26 cellular contexts compared by ENCODE assay signal in genomic region chr3:47013231-47013630, GRCh38. TPM values are rescaled to one million over a fixed set of nuclear protein-coding genes. Genes with fewer than 3 reads are reported as not detected.
DNase-seq lines count a peak whose midpoint lies in the region; ATAC-seq and TF ChIP-seq lines count a peak whose summit lies in the region.
"Had no signal": no experiment of that assay in that cellular context is flagged by ENCODE, and none has a peak within 500 bp of the region (broad histone marks: within the 10 kb centered on the region; RNA-seq: fewer than 3 reads in every experiment).

No MANE protein-coding gene starts in this region.

- H3K4me3 Mint-ChIP-seq in CD4-positive, alpha-beta T cell = no peak overlapping the region
- no peak overlapping the region for H3K4me3 Mint-ChIP-seq in endodermal cell
- H3K4me3 Mint-ChIP-seq: activated naive CD8-positive, alpha-beta T cell treated with anti-CD3 and anti-CD28 coated beads, Interleukin-2, amount 10 ng/mL, durations not matched to agents 7 days and 5 days; CD14-positive monocyte had no signal

- H3K9ac ChIP-seq in DND-41 (ENCODE audit: low read depth, low read length) = no peak overlapping the region
- no peak overlapping the region for H3K9ac ChIP-seq in endodermal cell (ENCODE audit: extremely low read depth, low read length, poor library complexity, severe bottlenecking)

- no peak overlapping the region for H3K4me2 ChIP-seq in DND-41 (ENCODE audit: insufficient read depth, low read length)

- DNase-seq in CD4-positive, alpha-beta T cell = no peak
- DNase-seq in DND-41 (no peak), endodermal cell (peak; percentile 47), spleen (peak; percentile 36), H4 (ENCODE audit: low spot score) (no peak), epidermal melanocyte (ENCODE audit: insufficient read length, low spot score) (no peak)
- DNase-seq: activated CD4-positive, alpha-beta T cell treated with anti-CD3 and anti-CD28 coated beads for 48 hours; effector CD4-positive, alpha-beta T cell; erythroblast; left ventricle myocardium superior; mesendoderm; NCI-H1436 treated with DMSO at 0.1 percent for 48 hours; NCI-H748 treated with DMSO at 0.1 percent for 48 hours; SHP77 treated with DMSO at 0.1 percent for 48 hours; SW 1271; T1000; upper lobe of left lung had no signal

- POLR2A ChIA-PET in CD4-positive, alpha-beta T cell (lab: Charles Lee) = no interaction called here

- H3K36me3 ChIP-seq in DND-41 (ENCODE audit: insufficient read depth, low read length) (peaks cover 53% of the 10 kb centered on the region), endodermal cell (ENCODE audit: control insufficient read depth, insufficient read depth, low read length) (peaks cover 40% of the 10 kb centered on the region), spleen (peaks cover 0 to 89% (median 20%) of the 10 kb centered on the region in 6 donors)
- H3K36me3 ChIP-seq: colonic mucosa, prostate gland, right lobe of liver had no signal

- intact Hi-C loops in CD4-positive, alpha-beta T cell (cut with DNase I, micrococcal nuclease) = loop anchor here in 1 of 2 experiments (5.0 kb wide), 2 partner anchors 46 to 309 kb away; no protein-coding TSS in a partner anchor
- intact Hi-C loops in spleen (cut with DNase I; ENCODE audit: low total_unique reads) = no loop called here

- H3K9me3 ChIP-seq in CD4-positive, alpha-beta T cell (ENCODE audit: control insufficient read depth, low read length) = no peaks in the 10 kb centered on the region
- no peaks in the 10 kb centered on the region for H3K9me3 ChIP-seq in DND-41 (ENCODE audit: insufficient read depth, low read length, severe bottlenecking)
- no peaks in the 10 kb centered on the region for H3K9me3 ChIP-seq in endodermal cell (ENCODE audit: control insufficient read depth, low read length)
- no peaks in the 10 kb centered on the region for H3K9me3 ChIP-seq in spleen
- H3K9me3 ChIP-seq: ascending aorta, colonic mucosa, Peyer's patch, prostate gland, right lobe of liver, upper lobe of left lung had no signal

- H4K20me1 ChIP-seq in DND-41 (ENCODE audit: insufficient read depth, low read length) = no peaks in the 10 kb centered on the region

- no peak for TF ChIP-seq POLR2A in spleen (IDR thresholded peaks at IDR 0.05)

- no peak overlapping the region for H3K4me3 ChIP-seq in DND-41 (ENCODE audit: low read depth in 1 of 2, low read length in 2 of 2)
- H3K4me3 ChIP-seq in endodermal cell (ENCODE audit: low read length) = no peak overlapping the region
- H3K4me3 ChIP-seq in spleen = no peak overlapping the region
- H3K4me3 ChIP-seq: ascending aorta, colonic mucosa, Peyer's patch, prostate gland, right lobe of liver, upper lobe of left lung had no signal

- no peaks in the 10 kb centered on the region for H3K27me3 ChIP-seq in CD4-positive, alpha-beta T cell (ENCODE audit: control insufficient read depth, insufficient read depth, low read length)
- H3K27me3 ChIP-seq in DND-41 (ENCODE audit: insufficient read depth, low read length, poor library complexity) (no peaks in the 10 kb centered on the region), endodermal cell (ENCODE audit: control insufficient read depth, insufficient read depth, low read length, poor library complexity, severe bottlenecking) (no peaks in the 10 kb centered on the region), spleen (replicated peaks in 1 of 7) (no peaks in the 10 kb centered on the region)
- H3K27me3 ChIP-seq: ascending aorta, colonic mucosa, Peyer's patch, right lobe of liver, upper lobe of left lung had no signal

- H3K27ac ChIP-seq in CD4-positive, alpha-beta T cell (ENCODE audit: low read depth, low read length) = no peak overlapping the region
- H3K27ac ChIP-seq in DND-41 (ENCODE audit: low read length) (peak overlapping the region; percentile 70), endodermal cell (ENCODE audit: low read depth, low read length) (no peak overlapping the region), spleen (peak overlapping the region in 1 of 8 donors; percentile 9)
- H3K27ac ChIP-seq: ascending aorta, colonic mucosa, Peyer's patch, prostate gland, right lobe of liver, upper lobe of left lung, WERI-Rb-1 had no signal

- ATAC-seq in CD4-positive, alpha-beta T cell (ENCODE audit: poor library complexity) = no peak
- no peak for ATAC-seq in DND-41 (ENCODE audit: insufficient read depth, low read depth)
- no peak for ATAC-seq in HG03521 (IDR thresholded peaks at IDR 0.05; ENCODE audit: unreplicated experiment)
- ATAC-seq: left ventricle myocardium superior, right lobe of liver had no signal

- H2AFZ ChIP-seq in DND-41 (ENCODE audit: low read depth, low read length) = no peak overlapping the region

- 91% methylated on average over 3 of the region's 3 CpGs; no CpG with 5 or more reads in 1 of the 2 experiments for WGBS in endodermal cell (ENCODE audit: insufficient coverage in 1 of 2, insufficient read length in 1 of 2), 2 experiments
- WGBS in spleen, 5 donors = 77 to 89% (median 82%) methylated on average over 3 of the region's 3 CpGs

- no peak for TF ChIP-seq CTCF in CD4-positive, alpha-beta T cell (IDR thresholded peaks at IDR 0.05)
- TF ChIP-seq CTCF in DND-41 (IDR thresholded peaks at IDR 0.05; ENCODE audit: borderline replicate concordance, extremely low read depth, low read length, poor library complexity, severe bottlenecking) = no peak
- no peak for TF ChIP-seq CTCF in endodermal cell (conservative IDR thresholded peaks at IDR 0.05)
- TF ChIP-seq CTCF in spleen (IDR thresholded peaks at IDR 0.05 in 8 of 11, conservative IDR thresholded peaks at IDR 0.05 in 3 of 11) = no peak

- H3K9me3 Mint-ChIP-seq in CD4-positive, alpha-beta T cell = no peaks in the 10 kb centered on the region
- no peaks in the 10 kb centered on the region for H3K9me3 Mint-ChIP-seq in endodermal cell
- H3K9me3 Mint-ChIP-seq: activated naive CD8-positive, alpha-beta T cell treated with anti-CD3 and anti-CD28 coated beads, Interleukin-2, amount 10 ng/mL, durations not matched to agents 7 days and 5 days; CD14-positive monocyte had no signal

- H3K36me3 Mint-ChIP-seq in CD4-positive, alpha-beta T cell (ENCODE audit: low read depth) = peaks cover 44% of the 10 kb centered on the region
- peaks cover 21% of the 10 kb centered on the region for H3K36me3 Mint-ChIP-seq in endodermal cell (ENCODE audit: low read depth)

- H3K27me3 Mint-ChIP-seq in CD4-positive, alpha-beta T cell = no peaks in the 10 kb centered on the region
- H3K27me3 Mint-ChIP-seq in endodermal cell (ENCODE audit: insufficient read depth) = no peaks in the 10 kb centered on the region
- H3K27me3 Mint-ChIP-seq: activated naive CD8-positive, alpha-beta T cell treated with anti-CD3 and anti-CD28 coated beads, Interleukin-2, amount 10 ng/mL, durations not matched to agents 7 days and 5 days had no signal

- H3K27ac Mint-ChIP-seq in CD4-positive, alpha-beta T cell = peak overlapping the region; percentile 73
- H3K27ac Mint-ChIP-seq in endodermal cell = no peak overlapping the region

- H3K79me2 ChIP-seq in DND-41 (ENCODE audit: insufficient read depth, low read length) = peaks cover 12% of the 10 kb centered on the region

- CTCF ChIA-PET in CD4-positive, alpha-beta T cell (lab: Charles Lee) = interaction anchor here (0.5 kb wide), 1 partner anchor 119 kb away, joined by 6 read pairs; no protein-coding TSS in a partner anchor

- peaks cover 30% of the 10 kb centered on the region for H3K4me1 Mint-ChIP-seq in CD4-positive, alpha-beta T cell (ENCODE audit: low read depth)
- peaks cover 7% of the 10 kb centered on the region for H3K4me1 Mint-ChIP-seq in endodermal cell

- H3K4me1 ChIP-seq in DND-41 (ENCODE audit: insufficient read depth, low read length) (peaks cover 53% of the 10 kb centered on the region), endodermal cell (ENCODE audit: control insufficient read depth, insufficient read depth, low read length) (peaks cover 1% of the 10 kb centered on the region), spleen (peaks cover 11 to 45% (median 36%) of the 10 kb centered on the region in 6 donors)
- H3K4me1 ChIP-seq: colonic mucosa, prostate gland had no signal

RNA-seq across cellular contexts. Expression of gene NBEAL2, which starts 33.8 kb away (rescaled TPM):
- 100 to 1,000 TPM; 163 to 170 TPM for total RNA-seq in CD4-positive, alpha-beta T cell
- 10 to 100 TPM; 59.2 to 64.0 TPM for total RNA-seq in endodermal cell
- 22.9 TPM for polyA plus RNA-seq in endodermal cell (2013, experiment 1 of 2)
- 17.8 TPM for polyA plus RNA-seq in endodermal cell (2013, experiment 2 of 2)
- 100 to 1,000 TPM; 101 to 271 (median 162) TPM for total RNA-seq in spleen
- 100 to 1,000 TPM in 2 of 3 donors, 10 to 100 TPM in 1; 44.0 to 126 (median 119) TPM for polyA plus RNA-seq in spleen
- 3.3 and 4.0 TPM in 2 replicates for total RNA-seq in H4 (2014; rRNA removed; shearing (Covaris generic))

RNA-seq across cellular contexts. Expression of gene CCDC12, which starts 36.7 kb away (rescaled TPM):
- total RNA-seq in CD4-positive, alpha-beta T cell = 10 to 100 TPM; 57.5 to 59.5 TPM
- total RNA-seq in endodermal cell = 10 to 100 TPM; 46.7 to 47.8 TPM
- 44.4 TPM for polyA plus RNA-seq in endodermal cell (2013, experiment 1 of 2)
- 41.1 TPM for polyA plus RNA-seq in endodermal cell (2013, experiment 2 of 2)
- total RNA-seq in spleen = 10 to 100 TPM; 36.5 to 71.4 (median 54.7) TPM
- polyA plus RNA-seq in spleen = 100 to 1,000 TPM in 2 of 3 donors, 10 to 100 TPM in 1; 93.5 to 124 (median 105) TPM
- 15.1 and 16.0 TPM in 2 replicates for total RNA-seq in H4 (2014; rRNA removed; shearing (Covaris generic))

Comparison
In these comparisons a context has a peak if more than half of its experiments do, and no peak if none do; other contexts are left out.
1. DNase-seq: peak in endodermal cell (single experiment) and spleen (single experiment); none in CD4-positive, alpha-beta T cell (0 of 10), DND-41 (single experiment), H4 (single experiment) and epidermal melanocyte (single experiment).
2. RNA of gene NBEAL2, which starts 33.8 kb away (total RNA-seq): 163 to 170 TPM in CD4-positive, alpha-beta T cell, 101 to 271 TPM in spleen and 59.2 to 64.0 TPM in endodermal cell; 3.3 to 4.0 TPM in H4; every median in the first group is over 10 times any median in the second.